Comparison of ENCODE assay signal across 9 cellular contexts in the genomic region with DNA sequence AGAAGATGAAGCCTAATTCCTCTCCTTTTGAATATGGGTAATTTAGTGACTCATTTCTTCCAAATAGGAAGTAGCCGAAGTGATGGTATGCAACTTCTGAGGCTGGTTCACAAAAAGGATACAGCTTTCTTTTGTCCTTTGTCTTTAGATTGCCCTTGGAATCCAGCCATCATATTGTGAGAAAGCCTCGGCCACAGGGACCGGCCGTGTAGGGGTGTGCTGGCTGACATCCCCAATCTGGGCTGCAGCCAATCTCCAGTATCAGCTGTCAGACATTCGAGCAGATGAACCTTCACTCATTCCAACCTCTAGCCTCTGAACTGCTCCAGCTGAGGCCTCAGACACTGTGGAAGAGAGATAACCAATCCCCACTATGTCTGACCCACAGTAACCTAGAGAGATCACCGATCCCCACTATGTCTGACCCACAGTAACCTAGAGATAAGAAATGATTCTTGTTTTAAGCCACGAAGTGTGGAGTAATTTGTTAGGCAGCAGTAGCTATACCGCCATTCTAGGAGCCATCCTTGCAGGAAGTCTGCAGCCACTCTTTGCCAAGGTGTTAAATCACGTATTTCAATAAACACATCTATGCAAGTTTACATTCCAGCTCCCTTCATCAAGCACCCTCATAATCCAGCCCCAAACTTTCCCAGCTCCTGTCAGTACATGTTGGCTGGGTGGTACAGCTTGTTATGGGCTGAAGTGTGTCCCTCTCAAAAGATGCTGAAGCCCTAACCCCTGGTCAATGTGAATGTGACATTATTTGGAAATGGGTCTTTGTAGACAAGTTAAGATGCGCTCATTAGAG. TPM values are rescaled to one million over a fixed set of nuclear protein-coding genes. Genes with fewer than 3 reads are reported as not detected.
DNase-seq lines count a peak whose midpoint lies in the region; ATAC-seq, FAIRE-seq and TF ChIP-seq lines count a peak whose summit lies in the region.
"Had no signal": no experiment of that assay in that cellular context is flagged by ENCODE, and none has a peak within 500 bp of the region (broad histone marks: within the 10 kb centered on the region; RNA-seq: fewer than 3 reads in every experiment).

No MANE protein-coding gene starts in this region.

- peak overlapping the region; percentile 0 for H3K27ac Mint-ChIP-seq in activated CD8-positive, alpha-beta memory T cell treated with anti-CD3 and anti-CD28 coated beads, Interleukin-2, amount 10 ng/mL, durations not matched to agents 7 days and 5 days

- peaks cover 37% of the 10 kb centered on the region for H3K36me3 Mint-ChIP-seq in activated CD8-positive, alpha-beta memory T cell treated with anti-CD3 and anti-CD28 coated beads, Interleukin-2, amount 10 ng/mL, durations not matched to agents 7 days and 5 days

- no peak for ATAC-seq in activated CD8-positive, alpha-beta memory T cell treated with anti-CD3 and anti-CD28 coated beads, Interleukin-2, amount 10 ng/mL, durations not matched to agents 7 days and 5 days
- ATAC-seq in right cardiac atrium (peak in 1 of 2 donors; percentile 2), upper lobe of left lung (ENCODE audit: low FRiP score in 2 of 2) (no peak)
- ATAC-seq: effector memory CD8-positive, alpha-beta T cell had no signal

- no peak for TF ChIP-seq POLR2A in upper lobe of left lung (IDR thresholded peaks at IDR 0.05)

- no peaks in the 10 kb centered on the region for H3K9me3 Mint-ChIP-seq in activated CD8-positive, alpha-beta memory T cell treated with anti-CD3 and anti-CD28 coated beads, Interleukin-2, amount 10 ng/mL, durations not matched to agents 7 days and 5 days (ENCODE audit: low read depth)
- H3K9me3 Mint-ChIP-seq: effector memory CD8-positive, alpha-beta T cell had no signal

- peaks cover 20% of the 10 kb centered on the region for H3K4me1 ChIP-seq in right cardiac atrium (ENCODE audit: control insufficient read depth, insufficient read depth, low read length)
- H3K4me1 ChIP-seq in upper lobe of left lung = peaks cover 17 to 49% (median 31%) of the 10 kb centered on the region in 4 donors

- intact Hi-C loops in right cardiac atrium (cut with DNase I) = no loop called here

- H3K27me3 Mint-ChIP-seq in activated CD8-positive, alpha-beta memory T cell treated with anti-CD3 and anti-CD28 coated beads, Interleukin-2, amount 10 ng/mL, durations not matched to agents 7 days and 5 days = no peaks in the 10 kb centered on the region
- H3K27me3 Mint-ChIP-seq: effector memory CD8-positive, alpha-beta T cell had no signal

- CTCF ChIA-PET in activated CD8-positive, alpha-beta memory T cell treated with anti-CD3 and anti-CD28 coated beads, Interleukin-2, amount 10 ng/mL, durations not matched to agents 7 days and 5 days (lab: Charles Lee) = no interaction called here

- no peak overlapping the region for H3K4me3 ChIP-seq in right cardiac atrium (ENCODE audit: low read length)
- no peak overlapping the region for H3K4me3 ChIP-seq in upper lobe of left lung
- no peak overlapping the region for H3K4me3 ChIP-seq in H7 (ENCODE audit: insufficient read depth, low read depth, low read length)

- H3K36me3 ChIP-seq in upper lobe of left lung = no peaks in the 10 kb centered on the region
- H3K36me3 ChIP-seq in H7 (replicated peaks; ENCODE audit: control insufficient read depth, insufficient read depth, low read length) = no peaks in the 10 kb centered on the region; the same call in 1 of the 2 replicates

- no peak for TF ChIP-seq CTCF in upper lobe of left lung (IDR thresholded peaks at IDR 0.05)

- no peak for DNase-seq in activated CD8-positive, alpha-beta memory T cell treated with anti-CD3 and anti-CD28 coated beads, Interleukin-2, amount 10 ng/mL, durations not matched to agents 7 days and 5 days
- DNase-seq in activated CD8-positive, alpha-beta memory T cell treated with anti-CD3 and anti-CD28 coated beads, Interleukin-2, amount 50 U/mL, for 4 hours = no peak
- DNase-seq in amniotic epithelial cell (ENCODE audit: low read depth) (peak; percentile 29), right cardiac atrium (peak in 2 of 3 donors; percentile 43 to 69), stromal cell of bone marrow (ENCODE audit: low read depth) (peak; percentile 55), upper lobe of left lung (no peak), H7 (no peak), frontal cortex (ENCODE audit: low spot score in 2 of 2) (no peak)
- DNase-seq: effector memory CD8-positive, alpha-beta T cell had no signal

- FAIRE-seq in frontal cortex (lab: Jason Lieb, UNC) = no peak

- TF ChIP-seq EP300 in upper lobe of left lung (IDR thresholded peaks at IDR 0.05) = no peak

- H3K4me3 Mint-ChIP-seq in activated CD8-positive, alpha-beta memory T cell treated with anti-CD3 and anti-CD28 coated beads, Interleukin-2, amount 10 ng/mL, durations not matched to agents 7 days and 5 days = no peak overlapping the region

- H3K9me3 ChIP-seq in right cardiac atrium (ENCODE audit: control insufficient read depth, low read length) (no peaks in the 10 kb centered on the region), upper lobe of left lung (no peaks in the 10 kb centered on the region)

- no peaks in the 10 kb centered on the region for H3K27me3 ChIP-seq in right cardiac atrium (ENCODE audit: control insufficient read depth, insufficient read depth)
- H3K27me3 ChIP-seq in upper lobe of left lung = no peaks in the 10 kb centered on the region
- no peaks in the 10 kb centered on the region for H3K27me3 ChIP-seq in H7 (ENCODE audit: control insufficient read depth, insufficient read depth, low read length)

- H3K4me1 Mint-ChIP-seq in activated CD8-positive, alpha-beta memory T cell treated with anti-CD3 and anti-CD28 coated beads, Interleukin-2, amount 10 ng/mL, durations not matched to agents 7 days and 5 days = peaks cover 29% of the 10 kb centered on the region

- H3K27ac ChIP-seq in right cardiac atrium (ENCODE audit: low read length) (peak overlapping the region; percentile 53), upper lobe of left lung (peak overlapping the region in 1 of 4 donors; percentile 6)

- WGBS in right cardiac atrium = 29% methylated on average over 10 of the region's 10 CpGs
- 60 to 65% methylated on average over 10 of the region's 10 CpGs for WGBS in upper lobe of left lung, 2 donors

RNA-seq across cellular contexts. Expression of a gene that starts 2.9 kb away (rescaled TPM):
- total RNA-seq in activated CD8-positive, alpha-beta memory T cell treated with anti-CD3 and anti-CD28 coated beads, Interleukin-2, amount 10 ng/mL, durations not matched to agents 7 days and 5 days = 10 to 100 TPM; 43.4 to 70.4 TPM
- total RNA-seq in right cardiac atrium (10 to 100 TPM; 36.0 to 40.6 (median 37.4) TPM), upper lobe of left lung (100 to 1,000 TPM in 1 of 6 donors, 10 to 100 TPM in 5; 22.6 to 144 (median 43.0) TPM), frontal cortex (26.1 TPM)
- 28.6 TPM for polyA plus RNA-seq in right cardiac atrium
- 19.4 and 30.2 TPM in 2 replicates for total RNA-seq in H7 (2014; rRNA removed; shearing (Covaris generic))

Comparison
In these comparisons a context has a peak if more than half of its experiments do, and no peak if none do; other contexts are left out.
1. DNase-seq: peak in amniotic epithelial cell (single experiment), right cardiac atrium (2 of 3) and stromal cell of bone marrow (single experiment); none in activated CD8-positive, alpha-beta memory T cell treated with anti-CD3 and anti-CD28 coated beads, Interleukin-2, amount 10 ng/mL, durations not matched to agents 7 days and 5 days (single experiment), activated CD8-positive, alpha-beta memory T cell treated with anti-CD3 and anti-CD28 coated beads, Interleukin-2, amount 50 U/mL, for 4 hours (single experiment), upper lobe of left lung (0 of 2), H7 (single experiment) and frontal cortex (0 of 2).